In genomic region chrX:118675336-118675965, GRCh38 we compare ENCODE assay signal across 32 cellular contexts. TPM values are rescaled to one million over a fixed set of nuclear protein-coding genes. Genes with fewer than 3 reads are reported as not detected.
"Had no signal": no experiment of that assay in that cellular context is flagged by ENCODE, and none has a peak within 500 bp of the region (broad histone marks: within the 10 kb centered on the region; RNA-seq: fewer than 3 reads in every experiment).

No MANE protein-coding gene starts in this region.

- H3K4me2 ChIP-seq: PC-9 had no signal

- H3K27ac ChIP-seq: PC-9, RWPE1 had no signal

- H3K4me3 ChIP-seq: PC-9 had no signal

- H3K36me3 Mint-ChIP-seq: activated naive CD8-positive, alpha-beta T cell had no signal

- H3K4me1 Mint-ChIP-seq: activated B cell treated with CpG ODN at 0.5 μM for 24 hours; activated naive CD4-positive, alpha-beta T cell treated with anti-CD3 and anti-CD28 coated beads, Interleukin-2, amount 10 ng/mL, durations not matched to agents 7 days and 5 days; activated naive CD8-positive, alpha-beta T cell treated with anti-CD3 and anti-CD28 coated beads, Interleukin-2, amount 50 U/mL, for 24 hours; brain had no signal

- H2AFZ ChIP-seq: PC-9 had no signal

- H3K9me3 Mint-ChIP-seq: activated B cell treated with CpG ODN at 0.5 μM for 24 hours; activated CD4-positive, alpha-beta memory T cell treated with anti-CD3 and anti-CD28 coated beads for 36 hours; activated naive CD4-positive, alpha-beta T cell treated with anti-CD3 and anti-CD28 coated beads, Interleukin-2, amount 10 ng/mL, durations not matched to agents 7 days and 5 days; activated naive CD8-positive, alpha-beta T cell treated with anti-CD3 and anti-CD28 coated beads, Interleukin-2, amount 50 U/mL, for 24 hours; brain had no signal

- DNase-seq: activated B cell treated with CpG ODN at 0.5 μM for 24 hours; activated CD4-positive, alpha-beta memory T cell treated with anti-CD3 and anti-CD28 coated beads for 36 hours; activated CD4-positive, alpha-beta T cell treated with anti-CD3 and anti-CD28 coated beads for 4 hours; activated CD4-positive, alpha-beta T cell treated with anti-CD3 and anti-CD28 coated beads, Interleukin-2, amount 50 U/mL, for 1 hour; activated CD4-positive, CD25-positive, alpha-beta regulatory T cell treated with anti-CD3 and anti-CD28 coated beads, Interleukin-2, amount 50 U/mL, for 72 hours; activated CD8-positive, alpha-beta memory T cell treated with anti-CD3 and anti-CD28 coated beads, Interleukin-2, amount 50 U/mL, for 4 hours; activated effector memory CD4-positive, alpha-beta T cell treated with Interleukin-2 at 50 U/mL for 16 hours; activated naive CD4-positive, alpha-beta T cell treated with anti-CD3 and anti-CD28 coated beads, Interleukin-2, amount 10 ng/mL, durations not matched to agents 7 days and 5 days; activated naive CD8-positive, alpha-beta T cell treated with anti-CD3 and anti-CD28 coated beads, Interleukin-2, amount 50 U/mL, for 24 hours; activated T-cell treated with anti-CD3 and anti-CD28 coated beads for 4 hours; activated T-cell treated with anti-CD3 and anti-CD28 coated beads, Interleukin-2, amount 50 U/mL, for 48 hours; anterior cingulate cortex; central memory CD4-positive, alpha-beta T cell; Karpas-422; KBM-7; NCI-H1048; NCI-H1105 treated with DMSO at 0.1 percent for 48 hours; NCI-H1436; NCI-H1694; NCI-H2029; NCI-H2171 treated with DMSO at 0.1 percent for 48 hours; NCI-H446; NCI-H510A treated with DMSO at 0.1 percent for 48 hours; PC-9; SIG-M5; SW 1271; T-helper 1 cell; T1000 had no signal

- H3K4me3 Mint-ChIP-seq: activated B cell treated with CpG ODN at 0.5 μM for 24 hours; activated CD4-positive, alpha-beta memory T cell treated with anti-CD3 and anti-CD28 coated beads for 36 hours; activated naive CD4-positive, alpha-beta T cell treated with anti-CD3 and anti-CD28 coated beads, Interleukin-2, amount 10 ng/mL, durations not matched to agents 7 days and 5 days; activated naive CD8-positive, alpha-beta T cell; activated naive CD8-positive, alpha-beta T cell treated with anti-CD3 and anti-CD28 coated beads, Interleukin-2, amount 50 U/mL, for 24 hours; brain had no signal

- H3K27me3 Mint-ChIP-seq: activated B cell treated with CpG ODN at 0.5 μM for 24 hours; activated CD4-positive, alpha-beta memory T cell treated with anti-CD3 and anti-CD28 coated beads for 36 hours; activated naive CD4-positive, alpha-beta T cell treated with anti-CD3 and anti-CD28 coated beads, Interleukin-2, amount 10 ng/mL, durations not matched to agents 7 days and 5 days; activated naive CD8-positive, alpha-beta T cell; activated naive CD8-positive, alpha-beta T cell treated with anti-CD3 and anti-CD28 coated beads, Interleukin-2, amount 50 U/mL, for 24 hours; brain had no signal

- H3K27ac Mint-ChIP-seq: activated B cell treated with CpG ODN at 0.5 μM for 24 hours; activated CD4-positive, alpha-beta memory T cell treated with anti-CD3 and anti-CD28 coated beads for 36 hours; activated naive CD4-positive, alpha-beta T cell treated with anti-CD3 and anti-CD28 coated beads, Interleukin-2, amount 10 ng/mL, durations not matched to agents 7 days and 5 days; activated naive CD8-positive, alpha-beta T cell; activated naive CD8-positive, alpha-beta T cell treated with anti-CD3 and anti-CD28 coated beads, Interleukin-2, amount 50 U/mL, for 24 hours; brain had no signal

RNA-seq across cellular contexts. Expression of gene IL13RA1, which starts 52.0 kb away (rescaled TPM):
- total RNA-seq: OCI-LY7 had no signal
